Comparison of ENCODE assay signal across 19 cellular contexts in genomic region chr14:25010471-25010870, GRCh38. TPM values are rescaled to one million over a fixed set of nuclear protein-coding genes. Genes with fewer than 3 reads are reported as not detected.
DNase-seq lines count a peak whose midpoint lies in the region; ATAC-seq and TF ChIP-seq lines count a peak whose summit lies in the region.
"Had no signal": no experiment of that assay in that cellular context is flagged by ENCODE, and none has a peak within 500 bp of the region (broad histone marks: within the 10 kb centered on the region; RNA-seq: fewer than 3 reads in every experiment).

No MANE protein-coding gene starts in this region.

- ATAC-seq in upper lobe of left lung (ENCODE audit: low FRiP score in 2 of 2): no peak
- no peak for ATAC-seq in GM21528 (IDR thresholded peaks at IDR 0.05; ENCODE audit: low FRiP score, unreplicated experiment)

- DNase-seq in HCEC 1CT (peak; percentile 58), SJSA1 (ENCODE audit: low read depth in 1 of 2, low spot score in 2 of 2) (peak in 1 of 2 experiments; percentile 16), mesendoderm (peak; percentile 68), upper lobe of left lung (no peak), dedifferentiated amniotic fluid mesenchymal stem cell (ENCODE audit: extremely low spot score) (no peak), Karpas-422 (no peak)
- DNase-seq in stimulated activated CD4-positive, alpha-beta T cell treated with anti-CD3 and anti-CD28 coated beads, Interleukin-4, amount 100 ng/mL, for 1 hour: no peak
- DNase-seq: C1 segment of cervical spinal cord; DMS53; GDM1; H7; NCI-H1048; NCI-H146; NCI-H2227 treated with DMSO at 0.1 percent for 48 hours; NCI-H526 treated with DMSO at 0.1 percent for 48 hours; NK-92 treated with Interleukin-12 subunit alpha and Interleukin-12 subunit beta, amount 100 ng/mL, for 24 hours; OCI-M1; RPMI8226 had no signal

- no CpG with 5 or more reads among the region's 3 CpGs for WGBS in mesendoderm (ENCODE audit: extremely low coverage, insufficient coverage, low lambda C conversion rate)
- 57 to 69% methylated on average over 3 of the region's 3 CpGs for WGBS in upper lobe of left lung, 2 donors

- H2BK15ac ChIP-seq in mesendoderm (replicated peaks; ENCODE audit: low read depth): no peak overlapping the region

- H3K36me3 ChIP-seq in SJSA1 (no peaks in the 10 kb centered on the region), mesendoderm (ENCODE audit: control insufficient read depth, insufficient read depth, low read length) (no peaks in the 10 kb centered on the region), upper lobe of left lung (no peaks in the 10 kb centered on the region), Karpas-422 (ENCODE audit: insufficient read depth, low read length) (no peaks in the 10 kb centered on the region)

- no peak overlapping the region for H2AK5ac ChIP-seq in mesendoderm (ENCODE audit: low read length)

- H3K4me3 ChIP-seq in SJSA1 (no peak overlapping the region), mesendoderm (ENCODE audit: low read length) (no peak overlapping the region), upper lobe of left lung (peak overlapping the region in 3 of 4 donors; percentile 27 to 40 (median 39)), Karpas-422 (ENCODE audit: low read length) (no peak overlapping the region)

- H3K27ac ChIP-seq in SJSA1 (peak overlapping the region; percentile 76), mesendoderm (ENCODE audit: low read depth, low read length) (no peak overlapping the region), upper lobe of left lung (peak overlapping the region; percentile 48 to 85 (median 70)), Karpas-422 (ENCODE audit: low read length) (no peak overlapping the region)

- H3K23ac ChIP-seq in mesendoderm (ENCODE audit: low read length): no peak overlapping the region

- no peaks in the 10 kb centered on the region for H3K79me1 ChIP-seq in mesendoderm (ENCODE audit: low read length)

- TF ChIP-seq EP300 in upper lobe of left lung (IDR thresholded peaks at IDR 0.05): no peak

- TF ChIP-seq POLR2A in upper lobe of left lung (IDR thresholded peaks at IDR 0.05): no peak

- H3K56ac ChIP-seq in mesendoderm (ENCODE audit: low read length): no peak overlapping the region

- H3K79me2 ChIP-seq in mesendoderm (ENCODE audit: control insufficient read depth, insufficient read depth, low read length) (no peaks in the 10 kb centered on the region), Karpas-422 (ENCODE audit: low read length) (no peaks in the 10 kb centered on the region)

- H2BK120ac ChIP-seq in mesendoderm (ENCODE audit: low read depth, low read length): no peak overlapping the region

- H3K27me3 ChIP-seq in SJSA1 (replicated peaks): no peaks in the 10 kb centered on the region
- H3K27me3 ChIP-seq in mesendoderm (ENCODE audit: insufficient read depth, low read length, poor library complexity): no peaks in the 10 kb centered on the region
- no peaks in the 10 kb centered on the region for H3K27me3 ChIP-seq in upper lobe of left lung
- H3K27me3 ChIP-seq in Karpas-422 (ENCODE audit: low read length): peaks cover 2% of the 10 kb centered on the region; the same call in 1 of the 2 replicates

- no peak overlapping the region for H3K18ac ChIP-seq in mesendoderm (ENCODE audit: low read length)

- no peak overlapping the region for H4K5ac ChIP-seq in mesendoderm (ENCODE audit: low read length)

- H3K4me2 ChIP-seq in mesendoderm (ENCODE audit: low read length) (no peak overlapping the region), Karpas-422 (ENCODE audit: low read depth, low read length, poor library complexity, severe bottlenecking) (no peak overlapping the region)

- H4K20me1 ChIP-seq in Karpas-422 (ENCODE audit: insufficient read depth, low read depth, low read length): no peaks in the 10 kb centered on the region

- H3K9me2 ChIP-seq in Karpas-422 (replicated peaks; ENCODE audit: insufficient read depth, low read length): no peaks in the 10 kb centered on the region

- no peak overlapping the region for H3K4ac ChIP-seq in mesendoderm (ENCODE audit: low read depth, low read length)

- H2AFZ ChIP-seq in Karpas-422 (ENCODE audit: low read length): no peak overlapping the region

- H3K4me1 ChIP-seq in SJSA1 (replicated peaks): peaks cover 36% of the 10 kb centered on the region
- H3K4me1 ChIP-seq in mesendoderm (ENCODE audit: control insufficient read depth, low read depth, low read length): peaks cover 7% of the 10 kb centered on the region
- H3K4me1 ChIP-seq in upper lobe of left lung: peaks cover 6 to 19% (median 9%) of the 10 kb centered on the region in 4 donors
- H3K4me1 ChIP-seq in Karpas-422 (ENCODE audit: low read length): no peaks in the 10 kb centered on the region

- no peak overlapping the region for H4K8ac ChIP-seq in mesendoderm (ENCODE audit: low read depth, low read length)

- H3K9ac ChIP-seq in mesendoderm (ENCODE audit: low read length) (no peak overlapping the region), Karpas-422 (ENCODE audit: low read length) (no peak overlapping the region)

- no peak overlapping the region for H2BK5ac ChIP-seq in mesendoderm (ENCODE audit: low read length)

- H3K9me3 ChIP-seq in SJSA1 (replicated peaks) (no peaks in the 10 kb centered on the region), upper lobe of left lung (no peaks in the 10 kb centered on the region), Karpas-422 (ENCODE audit: low read length) (peaks cover 8% of the 10 kb centered on the region)

- no peak for TF ChIP-seq CTCF in upper lobe of left lung (IDR thresholded peaks at IDR 0.05)

RNA-seq across cellular contexts. Expression of gene STXBP6, which starts 39.5 kb away (rescaled TPM):
- total RNA-seq in SJSA1 (2014; rRNA removed; shearing (Covaris generic)): 0.78 and 6.4 TPM in 2 replicates
- 4.3 TPM for polyA plus RNA-seq in mesendoderm (2013, experiment 1 of 2)
- polyA plus RNA-seq in mesendoderm (2013, experiment 2 of 2): 4.6 TPM
- 10 to 100 TPM; 13.6 to 38.3 (median 23.7) TPM for total RNA-seq in upper lobe of left lung
- 0.14 and 1.3 TPM in 2 replicates for total RNA-seq in Karpas-422 (2014; rRNA removed; shearing (Covaris generic); ENCODE audit: low replicate concordance)

Comparison
In these comparisons a context has a peak if more than half of its experiments do, and no peak if none do; other contexts are left out.
1. DNase-seq: peak in HCEC 1CT (single experiment) and mesendoderm (single experiment); none in upper lobe of left lung (0 of 2), dedifferentiated amniotic fluid mesenchymal stem cell (single experiment), Karpas-422 (single experiment) and stimulated activated CD4-positive, alpha-beta T cell treated with anti-CD3 and anti-CD28 coated beads, Interleukin-4, amount 100 ng/mL, for 1 hour (single experiment).
2. H3K27ac ChIP-seq: peak in SJSA1 (single experiment) and upper lobe of left lung (4 of 4); none in mesendoderm (single experiment) and Karpas-422 (single experiment).
3. H3K4me3 ChIP-seq: peak in upper lobe of left lung (3 of 4); none in SJSA1 (single experiment), mesendoderm (single experiment) and Karpas-422 (single experiment).